In the genomic region with DNA sequence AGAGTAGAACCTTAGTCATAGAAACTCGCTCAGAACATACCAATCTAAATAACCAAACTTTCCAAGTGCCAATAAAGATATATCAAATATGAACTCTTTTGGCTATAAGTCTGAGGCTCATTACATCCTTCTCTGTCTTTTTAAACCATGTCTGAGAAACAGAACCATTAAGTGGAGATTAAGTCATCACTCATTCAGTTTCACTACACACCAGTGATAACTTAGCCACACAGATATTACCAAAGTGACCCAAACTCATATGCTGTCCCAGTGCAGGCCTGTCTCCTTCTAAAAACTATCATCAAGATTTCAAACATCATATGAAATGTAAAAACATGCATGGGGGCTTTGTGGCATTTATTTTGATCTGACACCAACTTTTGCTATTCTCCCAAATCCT, we compare ENCODE assay signal across 17 cellular contexts. TPM values are rescaled to one million over a fixed set of nuclear protein-coding genes. Genes with fewer than 3 reads are reported as not detected.
DNase-seq lines count a peak whose midpoint lies in the region; ATAC-seq, FAIRE-seq and TF ChIP-seq lines count a peak whose summit lies in the region.
"Had no signal": no experiment of that assay in that cellular context is flagged by ENCODE, and none has a peak within 500 bp of the region (broad histone marks: within the 10 kb centered on the region; RNA-seq: fewer than 3 reads in every experiment).

No MANE protein-coding gene starts in this region.

- H3K27ac ChIP-seq in GM23338 (ENCODE audit: low read depth) (0 out of 2 replicates have a peak overlapping the region, but pooled peaks have one; percentile 13), neural progenitor cell (no peak overlapping the region)
- H3K27ac ChIP-seq: foreskin keratinocyte had no signal

- H3K27me3 Mint-ChIP-seq in GM23338 (ENCODE audit: insufficient read depth, low read depth, poor library complexity), result peaks cover 1% of the 10 kb centered on the region
- no peaks in the 10 kb centered on the region for H3K27me3 Mint-ChIP-seq in WTC11 (ENCODE audit: low read depth)
- no peaks in the 10 kb centered on the region for H3K27me3 Mint-ChIP-seq in natural killer cell (ENCODE audit: low read depth in 2 of 2)
- no peaks in the 10 kb centered on the region for H3K27me3 Mint-ChIP-seq in neural progenitor cell (ENCODE audit: insufficient read depth, low read depth)
- H3K27me3 Mint-ChIP-seq: naive B cell had no signal

- H3K4me3 Mint-ChIP-seq in GM23338 (no peak overlapping the region), WTC11 (no peak overlapping the region), natural killer cell (no peak overlapping the region), neural progenitor cell (no peak overlapping the region)

- H3K27me3 ChIP-seq in GM23338 (ENCODE audit: insufficient read depth), result no peaks in the 10 kb centered on the region
- no peaks in the 10 kb centered on the region for H3K27me3 ChIP-seq in neural progenitor cell
- H3K27me3 ChIP-seq: foreskin keratinocyte had no signal

- no peak overlapping the region for H2AFZ ChIP-seq in GM23338
- no peak overlapping the region for H2AFZ ChIP-seq in neural progenitor cell (replicated peaks)

- H3K27ac Mint-ChIP-seq in GM23338 (peak overlapping the region; percentile 79; the same call in 1 of the 2 replicates), WTC11 (peak overlapping the region; percentile 83; the same call in 1 of the 2 replicates), natural killer cell (peak overlapping the region; percentile 60 to 75), neural progenitor cell (no peak overlapping the region)
- H3K27ac Mint-ChIP-seq: activated T-helper 2 cell treated with anti-CD3 and anti-CD28 coated beads, Interferon-gamma antibody, Interleukin-2, Interleukin-4, amounts not matched to agents 10 μg/mL and 5 μg/mL and 100 μg/mL, durations not matched to agents 14 hours and 24 hours and 36 hours had no signal

- H3K4me2 ChIP-seq in GM23338 (0 out of 2 replicates have a peak overlapping the region, but pooled peaks have one; percentile 53), neural progenitor cell (no peak overlapping the region)

- DNase-seq in GM12892 (ENCODE audit: insufficient read length) (no peak), GM23338 (ENCODE audit: low spot score) (no peak), WTC11 (ENCODE audit: low spot score) (no peak), natural killer cell (no peak), neural progenitor cell (ENCODE audit: low spot score) (no peak), GM19238 (ENCODE audit: insufficient read length, low spot score) (no peak)
- DNase-seq in stimulated activated naive CD4-positive, alpha-beta T cell (lab: John Stamatoyannopoulos, UW), result no peak
- DNase-seq: activated CD8-positive, alpha-beta memory T cell treated with anti-CD3 and anti-CD28 coated beads for 24 hours; COR-L47; foreskin keratinocyte; Karpas-422; left ventricle myocardium superior; naive B cell; NCI-H1417; SW 1271 had no signal

- H3K9me3 Mint-ChIP-seq in GM23338, result no peaks in the 10 kb centered on the region
- H3K9me3 Mint-ChIP-seq in WTC11, result peaks cover 3% of the 10 kb centered on the region; the same call in 1 of the 2 replicates
- H3K9me3 Mint-ChIP-seq in natural killer cell, result no peaks in the 10 kb centered on the region
- H3K9me3 Mint-ChIP-seq in neural progenitor cell, result peaks cover 3% of the 10 kb centered on the region
- H3K9me3 Mint-ChIP-seq: activated T-helper 2 cell treated with anti-CD3 and anti-CD28 coated beads, Interferon-gamma antibody, Interleukin-2, Interleukin-4, amounts not matched to agents 10 μg/mL and 5 μg/mL and 100 μg/mL, durations not matched to agents 14 hours and 24 hours and 36 hours had no signal

- POLR2A ChIA-PET in WTC11 (lab: Charles Lee), result interaction anchor here (1.3 kb wide), 1 partner anchor 11 kb away, joined by 4 read pairs; a partner anchor contains a TSS

- TF ChIP-seq CTCF in GM23338 (conservative IDR thresholded peaks at IDR 0.05; ENCODE audit: low read depth in 2 of 2) (no peak), WTC11 (IDR thresholded peaks at IDR 0.05) (no peak), natural killer cell (IDR thresholded peaks at IDR 0.05) (no peak), neural progenitor cell (IDR thresholded peaks at IDR 0.05) (no peak)

- H3K9ac ChIP-seq in neural progenitor cell, result no peak overlapping the region

- H3K79me2 ChIP-seq in GM23338 (replicated peaks; ENCODE audit: insufficient read depth), result peaks cover 100% of the 10 kb centered on the region
- peaks cover 95% of the 10 kb centered on the region for H3K79me2 ChIP-seq in neural progenitor cell (ENCODE audit: low read depth)

- intact Hi-C loops in natural killer cell (cut with micrococcal nuclease), result no loop called here

- TF ChIP-seq POLR2A in GM12892 (IDR thresholded peaks at IDR 0.05; ENCODE audit: low read depth, low read length), result no peak

- H4K20me1 ChIP-seq in GM23338 (replicated peaks; ENCODE audit: insufficient read depth) (peaks cover 6% of the 10 kb centered on the region; the same call in 1 of the 2 replicates), neural progenitor cell (ENCODE audit: low read depth) (peaks cover 16% of the 10 kb centered on the region)

- peak; percentile 5 for FAIRE-seq in GM12892 (lab: Jason Lieb, UNC)

- H3K36me3 ChIP-seq in GM23338 (ENCODE audit: insufficient read depth) (no peaks in the 10 kb centered on the region), neural progenitor cell (no peaks in the 10 kb centered on the region)

- CTCF ChIA-PET in WTC11 (lab: Charles Lee), result interaction anchor here (1.4 kb wide), 1 partner anchor 12 kb away, joined by 5 read pairs; a partner anchor contains a TSS

- no peak overlapping the region for H3K4me3 ChIP-seq in GM23338
- H3K4me3 ChIP-seq in neural progenitor cell, result no peak overlapping the region

- no peaks in the 10 kb centered on the region for H3K9me2 ChIP-seq in GM23338 (ENCODE audit: insufficient read depth)

- H3K9me3 ChIP-seq in neural progenitor cell (ENCODE audit: low read depth), result no peaks in the 10 kb centered on the region

- H3K4me1 ChIP-seq in GM23338 (ENCODE audit: insufficient read depth) (peaks cover 67% of the 10 kb centered on the region), neural progenitor cell (peaks cover 52% of the 10 kb centered on the region)

- ATAC-seq in GM23338 (no peak), WTC11 (no peak), natural killer cell (no peak), SK-N-SH treated with all-trans-retinoic acid at 6 μM for 48 hours (no peak)
- ATAC-seq: foreskin keratinocyte had no signal

- peaks cover 65% of the 10 kb centered on the region for H3K4me1 Mint-ChIP-seq in GM23338
- peaks cover 68% of the 10 kb centered on the region for H3K4me1 Mint-ChIP-seq in WTC11
- peaks cover 50 to 56% of the 10 kb centered on the region in 2 donors for H3K4me1 Mint-ChIP-seq in natural killer cell
- peaks cover 35% of the 10 kb centered on the region for H3K4me1 Mint-ChIP-seq in neural progenitor cell

- H3K36me3 Mint-ChIP-seq in GM23338 (ENCODE audit: low read depth), result peaks cover 10% of the 10 kb centered on the region; the same call in 1 of the 3 replicates
- peaks cover 6% of the 10 kb centered on the region for H3K36me3 Mint-ChIP-seq in WTC11
- no peaks in the 10 kb centered on the region for H3K36me3 Mint-ChIP-seq in natural killer cell
- peaks cover 7% of the 10 kb centered on the region for H3K36me3 Mint-ChIP-seq in neural progenitor cell

- H3F3A ChIP-seq in GM23338 (replicated peaks; ENCODE audit: low read depth), result no peaks in the 10 kb centered on the region
- peaks cover 15% of the 10 kb centered on the region for H3F3A ChIP-seq in neural progenitor cell (ENCODE audit: low read depth)

TF ChIP-seq in GM23338, 12 proteins besides CTCF, POLR2A, EP300 and RAD21 (continues in another document):
- TF ChIP-seq CREB1 (CRISPR knock-in tag; IDR thresholded peaks at IDR 0.05; ENCODE audit: low read depth), result no peak

TF ChIP-seq in WTC11, 78 proteins besides CTCF, POLR2A, EP300 and RAD21 (continues in another document):
- no peak for TF ChIP-seq SOX15 (CRISPR knock-in tag; IDR thresholded peaks at IDR 0.05)
- TF ChIP-seq, protein P1, sequence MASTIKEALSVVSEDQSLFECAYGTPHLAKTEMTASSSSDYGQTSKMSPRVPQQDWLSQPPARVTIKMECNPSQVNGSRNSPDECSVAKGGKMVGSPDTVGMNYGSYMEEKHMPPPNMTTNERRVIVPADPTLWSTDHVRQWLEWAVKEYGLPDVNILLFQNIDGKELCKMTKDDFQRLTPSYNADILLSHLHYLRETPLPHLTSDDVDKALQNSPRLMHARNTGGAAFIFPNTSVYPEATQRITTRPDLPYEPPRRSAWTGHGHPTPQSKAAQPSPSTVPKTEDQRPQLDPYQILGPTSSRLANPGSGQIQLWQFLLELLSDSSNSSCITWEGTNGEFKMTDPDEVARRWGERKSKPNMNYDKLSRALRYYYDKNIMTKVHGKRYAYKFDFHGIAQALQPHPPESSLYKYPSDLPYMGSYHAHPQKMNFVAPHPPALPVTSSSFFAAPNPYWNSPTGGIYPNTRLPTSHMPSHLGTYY (CRISPR knock-in tag; IDR thresholded peaks at IDR 0.05), result no peak

TF ChIP-seq in SK-N-SH treated with all-trans-retinoic acid at 6 μM for 48 hours, 23 proteins besides CTCF, POLR2A, EP300 and RAD21 (continues in another document):
- TF ChIP-seq BACH2 (CRISPR knock-in tag; IDR thresholded peaks at IDR 0.05; ENCODE audit: borderline replicate concordance) (no peak), ZFP30 (CRISPR knock-in tag; IDR thresholded peaks at IDR 0.05) (no peak), TCF4 (CRISPR knock-in tag; IDR thresholded peaks at IDR 0.05; ENCODE audit: borderline replicate concordance) (no peak), SNAI2 (CRISPR knock-in tag; IDR thresholded peaks at IDR 0.05) (no peak)
- TF ChIP-seq, protein P2, sequence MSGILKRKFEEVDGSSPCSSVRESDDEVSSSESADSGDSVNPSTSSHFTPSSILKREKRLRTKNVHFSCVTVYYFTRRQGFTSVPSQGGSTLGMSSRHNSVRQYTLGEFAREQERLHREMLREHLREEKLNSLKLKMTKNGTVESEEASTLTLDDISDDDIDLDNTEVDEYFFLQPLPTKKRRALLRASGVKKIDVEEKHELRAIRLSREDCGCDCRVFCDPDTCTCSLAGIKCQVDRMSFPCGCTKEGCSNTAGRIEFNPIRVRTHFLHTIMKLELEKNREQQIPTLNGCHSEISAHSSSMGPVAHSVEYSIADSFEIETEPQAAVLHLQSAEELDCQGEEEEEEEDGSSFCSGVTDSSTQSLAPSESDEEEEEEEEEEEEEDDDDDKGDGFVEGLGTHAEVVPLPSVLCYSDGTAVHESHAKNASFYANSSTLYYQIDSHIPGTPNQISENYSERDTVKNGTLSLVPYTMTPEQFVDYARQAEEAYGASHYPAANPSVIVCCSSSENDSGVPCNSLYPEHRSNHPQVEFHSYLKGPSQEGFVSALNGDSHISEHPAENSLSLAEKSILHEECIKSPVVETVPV (CRISPR knock-in tag; IDR thresholded peaks at IDR 0.05), result no peak

RNA-seq across cellular contexts. Expression of a gene that starts 12.0 kb away (rescaled TPM):
- 5.8 TPM for polyA plus RNA-seq in GM12892 (2012; ENCODE audit: missing spikeins)
- total RNA-seq in GM23338 (2014; rRNA removed; shearing (Covaris generic)), result 40.3 and 71.4 TPM in 2 replicates
- polyA plus RNA-seq in GM23338 (2016; fragmentation: Nextera tagmentation; extraction: Ambion mirVana), result 13.3 and 16.9 TPM in 2 replicates
- total RNA-seq in WTC11 (2021) (33.8 to 47.1 TPM (median 38.6 TPM) in 3 replicates), natural killer cell (10 to 100 TPM; 39.0 to 52.7 (median 39.2) TPM), neural progenitor cell (ENCODE audit: low replicate concordance) (21.2 and 26.0 TPM in 2 replicates)
